Comparison of ENCODE assay signal across 15 cellular contexts in the genomic region with DNA sequence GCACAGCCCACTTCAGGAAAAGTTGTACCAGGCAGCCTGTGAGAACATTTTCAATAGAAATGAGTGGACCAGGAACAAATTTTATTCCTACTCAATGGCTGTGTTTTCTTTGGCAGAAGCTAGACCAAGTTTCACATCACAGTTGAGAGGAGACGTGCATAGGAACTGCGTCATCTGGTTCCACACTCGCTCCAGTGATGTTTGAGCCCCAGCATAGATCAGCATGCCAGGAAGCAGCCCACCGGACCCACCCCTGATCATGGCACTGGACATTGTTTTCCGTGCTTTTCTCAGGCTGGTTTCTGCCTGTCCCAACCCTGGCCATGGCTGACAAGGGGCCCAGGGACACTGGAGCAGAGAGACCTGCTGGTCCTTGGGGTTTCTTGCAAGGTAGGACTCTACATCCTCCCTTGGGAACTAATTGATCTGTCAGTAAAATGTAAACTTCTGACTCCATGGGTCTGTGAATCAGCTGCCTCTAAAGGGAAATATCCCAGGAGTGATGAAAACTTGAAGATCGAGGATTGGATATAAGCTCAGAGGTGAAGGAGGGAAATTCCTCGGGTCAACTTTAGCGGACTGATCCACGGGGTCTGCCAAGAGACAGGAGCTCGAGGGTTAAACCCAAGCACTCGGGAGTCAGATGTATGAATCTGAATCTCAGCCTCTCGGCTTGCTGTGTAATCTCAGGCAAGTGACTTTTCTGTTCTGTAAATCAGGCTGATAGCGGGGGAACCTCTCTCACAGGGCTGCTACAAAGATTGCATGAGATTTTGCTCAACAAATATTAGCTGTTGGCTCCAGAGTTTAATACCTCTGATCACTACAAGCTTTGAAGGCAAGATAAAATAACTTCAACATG. TPM values are rescaled to one million over a fixed set of nuclear protein-coding genes. Genes with fewer than 3 reads are reported as not detected.
DNase-seq lines count a peak whose midpoint lies in the region; ATAC-seq and TF ChIP-seq lines count a peak whose summit lies in the region.
"Had no signal": no experiment of that assay in that cellular context is flagged by ENCODE, and none has a peak within 500 bp of the region (broad histone marks: within the 10 kb centered on the region; RNA-seq: fewer than 3 reads in every experiment).

No MANE protein-coding gene starts in this region.

- intact Hi-C loops in Caco-2 (cut with micrococcal nuclease; ENCODE audit: unreplicated experiment), result loop anchor here (1.0 kb wide), 3 partner anchors 28 to 60 kb away; partner anchors contain the start of gene SLC30A1

- peaks cover 61% of the 10 kb centered on the region for H3K4me1 ChIP-seq in Caco-2
- no peaks in the 10 kb centered on the region for H3K4me1 ChIP-seq in neural progenitor cell

- no TSS peak for BruUV-seq in Caco-2 (replicated peaks; lab: Mats Ljungman, UMichigan)

- H3K27me3 Mint-ChIP-seq in Caco-2 (ENCODE audit: insufficient read depth, unreplicated experiment), result no peaks in the 10 kb centered on the region
- peaks cover 7% of the 10 kb centered on the region for H3K27me3 Mint-ChIP-seq in neural progenitor cell (ENCODE audit: insufficient read depth, low read depth)

- H3K4me2 ChIP-seq in neural progenitor cell, result no peak overlapping the region

- H3K4me1 Mint-ChIP-seq in Caco-2 (ENCODE audit: low read depth, unreplicated experiment) (peaks cover 55% of the 10 kb centered on the region), neural progenitor cell (peaks cover 13% of the 10 kb centered on the region)

- H3K36me3 ChIP-seq in Caco-2 (ENCODE audit: control insufficient read depth, insufficient read depth, low read length) (no peaks in the 10 kb centered on the region), MG63 (no peaks in the 10 kb centered on the region), neural progenitor cell (no peaks in the 10 kb centered on the region)
- H3K36me3 ChIP-seq: esophagus squamous epithelium, upper lobe of left lung had no signal

- POLR2A ChIA-PET in Caco-2 (lab: Charles Lee), result interaction anchor here (0.5 to 0.6 kb wide), 2 partner anchors 15 to 98 kb away, joined by 5 to 6 read pairs; no protein-coding TSS in a partner anchor

- H3K4me3 ChIP-seq in Caco-2 (ENCODE audit: low read depth, low read length) (no peak overlapping the region), MG63 (peak overlapping the region; percentile 37), neural progenitor cell (no peak overlapping the region)
- H3K4me3 ChIP-seq: esophagus squamous epithelium, upper lobe of left lung had no signal

- H3K27ac ChIP-seq in neural progenitor cell, result no peak overlapping the region
- H3K27ac ChIP-seq: esophagus squamous epithelium, upper lobe of left lung had no signal

- no peaks in the 10 kb centered on the region for H3K79me2 ChIP-seq in neural progenitor cell (ENCODE audit: low read depth)

- peaks cover 10% of the 10 kb centered on the region for H3K36me3 Mint-ChIP-seq in Caco-2 (ENCODE audit: insufficient read depth, unreplicated experiment)
- H3K36me3 Mint-ChIP-seq in neural progenitor cell, result no peaks in the 10 kb centered on the region

- H3K9me3 Mint-ChIP-seq in Caco-2 (ENCODE audit: unreplicated experiment), result no peaks in the 10 kb centered on the region
- H3K9me3 Mint-ChIP-seq in neural progenitor cell, result no peaks in the 10 kb centered on the region
- H3K9me3 Mint-ChIP-seq: activated naive CD4-positive, alpha-beta T cell treated with anti-CD3 and anti-CD28 coated beads for 36 hours had no signal

- CTCF ChIA-PET in Caco-2 (lab: Charles Lee), result interaction anchor here (0.6 to 1.3 kb wide), 5 partner anchors 15 to 124 kb away, joined by 3 to 13 read pairs (median 8); partner anchors contain the start of gene SLC30A1

- peak; percentile 66 to 68 for DNase-seq in Caco-2
- peak; percentile 89 for DNase-seq in MG63
- DNase-seq in dermis microvascular lymphatic vessel endothelial cell (ENCODE audit: low read depth in 2 of 2), result peak; percentile 88 to 99
- no peak for DNase-seq in neural progenitor cell (ENCODE audit: low spot score)
- no peak for DNase-seq in NCI-H2171 treated with DMSO at 0.1 percent for 48 hours (lab: John Stamatoyannopoulos, UW)
- DNase-seq in GM19240 (ENCODE audit: insufficient read length, low spot score), result no peak
- DNase-seq in NCI-H748 treated with DMSO at 0.1 percent for 48 hours (lab: John Stamatoyannopoulos, UW), result no peak
- DNase-seq: activated naive CD4-positive, alpha-beta T cell treated with anti-CD3 and anti-CD28 coated beads for 36 hours; DMS153; esophagus squamous epithelium; KG1; NK-92 treated with Interleukin-12 subunit alpha and Interleukin-12 subunit beta, amount 100 ng/mL, for 24 hours; stimulated activated CD4-positive, alpha-beta T cell treated with anti-CD3 and anti-CD28 coated beads, Interleukin-1b, Interleukin-23, amount 100 ng/mL, for 48 hours; upper lobe of left lung had no signal

- peak overlapping the region; percentile 44 for H3K4me3 Mint-ChIP-seq in Caco-2 (ENCODE audit: unreplicated experiment)
- H3K4me3 Mint-ChIP-seq in neural progenitor cell, result no peak overlapping the region
- H3K4me3 Mint-ChIP-seq: activated naive CD4-positive, alpha-beta T cell treated with anti-CD3 and anti-CD28 coated beads for 36 hours had no signal

- H3K27me3 ChIP-seq in Caco-2 (replicated peaks; ENCODE audit: control insufficient read depth, insufficient read depth, low read length) (no peaks in the 10 kb centered on the region), MG63 (no peaks in the 10 kb centered on the region), neural progenitor cell (no peaks in the 10 kb centered on the region)
- H3K27me3 ChIP-seq: esophagus squamous epithelium, upper lobe of left lung had no signal

- no peak for ATAC-seq in GM18520 (IDR thresholded peaks at IDR 0.05; ENCODE audit: unreplicated experiment)

- no peak for TF ChIP-seq CTCF in Caco-2 (IDR thresholded peaks at IDR 0.05; ENCODE audit: insufficient read depth in 1 of 2, low read depth in 1 of 2, low read length in 1 of 2, severe bottlenecking in 1 of 2, unreplicated experiment in 1 of 2)
- no peak for TF ChIP-seq CTCF in neural progenitor cell (IDR thresholded peaks at IDR 0.05)

- peak overlapping the region; percentile 58 for H3K27ac Mint-ChIP-seq in Caco-2 (ENCODE audit: unreplicated experiment)
- no peak overlapping the region for H3K27ac Mint-ChIP-seq in neural progenitor cell
- H3K27ac Mint-ChIP-seq: activated naive CD4-positive, alpha-beta T cell treated with anti-CD3 and anti-CD28 coated beads for 36 hours had no signal

- H3F3A ChIP-seq in neural progenitor cell (ENCODE audit: low read depth), result no peaks in the 10 kb centered on the region

- peak overlapping the region; percentile 30 for H2AFZ ChIP-seq in neural progenitor cell (replicated peaks)

- H3K9me3 ChIP-seq in Caco-2, result no peaks in the 10 kb centered on the region
- no peaks in the 10 kb centered on the region for H3K9me3 ChIP-seq in MG63
- H3K9me3 ChIP-seq in neural progenitor cell (ENCODE audit: low read depth), result no peaks in the 10 kb centered on the region
- H3K9me3 ChIP-seq: esophagus squamous epithelium, upper lobe of left lung had no signal

- no peaks in the 10 kb centered on the region for H4K20me1 ChIP-seq in neural progenitor cell (ENCODE audit: low read depth)

- H3K9ac ChIP-seq in neural progenitor cell, result no peak overlapping the region

RNA-seq across cellular contexts. Expression of gene NEK2, which starts 35.7 kb away (rescaled TPM):
- total RNA-seq in Caco-2 (2022) (32.1 and 34.7 TPM in 2 replicates), dermis microvascular lymphatic vessel endothelial cell (6.7 and 18.5 TPM in 2 replicates), neural progenitor cell (ENCODE audit: low replicate concordance) (56.0 and 93.3 TPM in 2 replicates)
- total RNA-seq in MG63 (2014; rRNA removed; shearing (Covaris generic); ENCODE audit: low replicate concordance), result 42.1 and 56.8 TPM in 2 replicates

Comparison
In these comparisons a context has a peak if more than half of its experiments do, and no peak if none do; other contexts are left out.
1. DNase-seq: peak in Caco-2 (2 of 2), MG63 (single experiment) and dermis microvascular lymphatic vessel endothelial cell (2 of 2); none in neural progenitor cell (single experiment), NCI-H2171 treated with DMSO at 0.1 percent for 48 hours (single experiment), GM19240 (single experiment) and NCI-H748 treated with DMSO at 0.1 percent for 48 hours (single experiment).